Comparison of ENCODE assay signal across 19 cellular contexts in genomic region chr1:31055953-31056352, GRCh38. TPM values are rescaled to one million over a fixed set of nuclear protein-coding genes. Genes with fewer than 3 reads are reported as not detected.
DNase-seq lines count a peak whose midpoint lies in the region; TF ChIP-seq lines count a peak whose summit lies in the region.
"Had no signal": no experiment of that assay in that cellular context is flagged by ENCODE, and none has a peak within 500 bp of the region (broad histone marks: within the 10 kb centered on the region; RNA-seq: fewer than 3 reads in every experiment).

No MANE protein-coding gene starts in this region.

- H4K8ac ChIP-seq in trophoblast cell (ENCODE audit: low read depth, low read length) = no peak overlapping the region

- no peak for DNase-seq in activated CD4-positive, alpha-beta T cell treated with anti-CD3 and anti-CD28 coated beads, Interleukin-2, amount 10 ng/mL, durations not matched to agents 7 days and 5 days
- DNase-seq in activated CD4-positive, alpha-beta T cell treated with anti-CD3 and anti-CD28 coated beads for 1 hour = no peak
- DNase-seq in Calu3 (no peak), trophoblast cell (no peak), NCI-H2029 treated with DMSO at 0.1 percent for 48 hours (lab: John Stamatoyannopoulos, UW) (no peak), activated gamma-delta T cell treated with Interleukin-2 at 50 U/mL for 16 hours (no peak), MV-4-11 (lab: John Stamatoyannopoulos, UW) (no peak)
- DNase-seq: activated CD4-positive, alpha-beta T cell treated with anti-CD3 and anti-CD28 coated beads, Interleukin-2, amount 50 U/mL, for 48 hours; activated effector memory CD4-positive, alpha-beta T cell treated with anti-CD3 and anti-CD28 coated beads, Interleukin-2, amount 50 U/mL, for 16 hours; BE2C; NCI-H1092 treated with DMSO at 0.1 percent for 48 hours; NCI-H524 treated with DMSO at 0.1 percent for 48 hours; ovary; right lobe of liver; RPMI8226; stimulated activated naive CD4-positive, alpha-beta T cell; transverse colon had no signal

- H2BK5ac ChIP-seq in trophoblast cell (ENCODE audit: low read depth, low read length, poor library complexity) = no peak overlapping the region

- H3K4me1 Mint-ChIP-seq in activated CD4-positive, alpha-beta T cell treated with anti-CD3 and anti-CD28 coated beads, Interleukin-2, amount 10 ng/mL, durations not matched to agents 7 days and 5 days = peaks cover 50% of the 10 kb centered on the region
- H3K4me1 Mint-ChIP-seq in Calu3 (ENCODE audit: low read depth, unreplicated experiment) (peaks cover 31% of the 10 kb centered on the region), brain (peaks cover 84% of the 10 kb centered on the region)

- H4K91ac ChIP-seq in trophoblast cell (ENCODE audit: low read depth, low read length) = no peak overlapping the region

- H3K23ac ChIP-seq in trophoblast cell (ENCODE audit: low read length) = no peak overlapping the region

- CTCF ChIA-PET in activated CD4-positive, alpha-beta T cell treated with anti-CD3 and anti-CD28 coated beads, Interleukin-2, amount 10 ng/mL, durations not matched to agents 7 days and 5 days (lab: Charles Lee) = interaction anchor here (0.9 kb wide), 1 partner anchor 18 kb away, joined by 3 read pairs; no protein-coding TSS in a partner anchor
- CTCF ChIA-PET in Calu3 (lab: Charles Lee) = no interaction called here

- POLR2A ChIA-PET in activated CD4-positive, alpha-beta T cell treated with anti-CD3 and anti-CD28 coated beads, Interleukin-2, amount 10 ng/mL, durations not matched to agents 7 days and 5 days (lab: Charles Lee) = interaction anchor here (0.6 kb wide), 1 partner anchor 15 kb away, joined by 3 read pairs; no protein-coding TSS in a partner anchor

- H3K18ac ChIP-seq in trophoblast cell (ENCODE audit: low read length) = no peak overlapping the region

- WGBS in trophoblast cell (ENCODE audit: extremely low coverage, insufficient coverage, insufficient read length) = no CpG with 5 or more reads among the region's 1 CpG

- H3K79me1 ChIP-seq in trophoblast cell (ENCODE audit: low read length) = no peaks in the 10 kb centered on the region

- no peak overlapping the region for H4K12ac ChIP-seq in trophoblast cell (ENCODE audit: low read depth, low read length)

- H3K9ac ChIP-seq in trophoblast cell (ENCODE audit: low read length) = no peak overlapping the region

- peaks cover 31% of the 10 kb centered on the region for H3K79me2 ChIP-seq in trophoblast cell (ENCODE audit: control insufficient read depth, insufficient read depth, low read length, poor library complexity)

- no peaks in the 10 kb centered on the region for H3K27me3 Mint-ChIP-seq in activated CD4-positive, alpha-beta T cell treated with anti-CD3 and anti-CD28 coated beads, Interleukin-2, amount 10 ng/mL, durations not matched to agents 7 days and 5 days
- H3K27me3 Mint-ChIP-seq in Calu3 (ENCODE audit: unreplicated experiment) (no peaks in the 10 kb centered on the region), brain (no peaks in the 10 kb centered on the region)

- no peak overlapping the region for H3K4me3 ChIP-seq in trophoblast cell (ENCODE audit: low read depth, low read length)
- H3K4me3 ChIP-seq: lung, ovary, right lobe of liver, transverse colon had no signal

- no peak overlapping the region for H2AFZ ChIP-seq in trophoblast cell (ENCODE audit: insufficient read depth, low read length, poor library complexity)

- H3K4me3 Mint-ChIP-seq in activated CD4-positive, alpha-beta T cell treated with anti-CD3 and anti-CD28 coated beads, Interleukin-2, amount 10 ng/mL, durations not matched to agents 7 days and 5 days = no peak overlapping the region
- H3K4me3 Mint-ChIP-seq in Calu3 (ENCODE audit: low read depth, unreplicated experiment) = no peak overlapping the region
- H3K4me3 Mint-ChIP-seq in brain = peak overlapping the region in 4 of 5 experiments; percentile 26 to 60 (median 44)

- TF ChIP-seq CTCF in Calu3 (IDR thresholded peaks at IDR 0.05; ENCODE audit: unreplicated experiment) (no peak), brain (conservative IDR thresholded peaks at IDR 0.05) (no peak)

- H3K14ac ChIP-seq in trophoblast cell (ENCODE audit: low read length) = no peak overlapping the region

- H2AK5ac ChIP-seq in trophoblast cell (ENCODE audit: low read length) = no peak overlapping the region

- H3K36me3 ChIP-seq in trophoblast cell (ENCODE audit: control insufficient read depth in 1 of 2, insufficient read depth in 2 of 2, low read length in 2 of 2) = peaks cover 22 to 31% of the 10 kb centered on the region in 2 experiments
- H3K36me3 ChIP-seq: ovary had no signal

- no TSS peak for BruUV-seq in Calu3 (replicated peaks; lab: Mats Ljungman, UMichigan)

- no peak overlapping the region for H3K4me2 ChIP-seq in trophoblast cell (ENCODE audit: low read length)

- no peak overlapping the region for H2BK120ac ChIP-seq in trophoblast cell (ENCODE audit: insufficient read depth, low read length, poor library complexity)

- peaks cover 5 to 8% of the 10 kb centered on the region in 2 experiments for H3K4me1 ChIP-seq in trophoblast cell (ENCODE audit: control insufficient read depth in 1 of 2, insufficient read depth in 2 of 2, low read length in 2 of 2)
- H3K4me1 ChIP-seq: BE2C had no signal

- H3K36me3 Mint-ChIP-seq in activated CD4-positive, alpha-beta T cell treated with anti-CD3 and anti-CD28 coated beads, Interleukin-2, amount 10 ng/mL, durations not matched to agents 7 days and 5 days (ENCODE audit: low read depth) = peaks cover 41% of the 10 kb centered on the region
- peaks cover 92% of the 10 kb centered on the region for H3K36me3 Mint-ChIP-seq in Calu3 (ENCODE audit: insufficient read depth, unreplicated experiment)
- H3K36me3 Mint-ChIP-seq in brain = peaks cover 88% of the 10 kb centered on the region

- H3K4ac ChIP-seq in trophoblast cell (ENCODE audit: low read depth, low read length) = peak overlapping the region; percentile 86

- no peaks in the 10 kb centered on the region for H3K9me3 Mint-ChIP-seq in activated CD4-positive, alpha-beta T cell treated with anti-CD3 and anti-CD28 coated beads, Interleukin-2, amount 10 ng/mL, durations not matched to agents 7 days and 5 days
- H3K9me3 Mint-ChIP-seq in Calu3 (ENCODE audit: low read depth, unreplicated experiment) (no peaks in the 10 kb centered on the region), brain (no peaks in the 10 kb centered on the region)

- H3K27ac Mint-ChIP-seq in activated CD4-positive, alpha-beta T cell treated with anti-CD3 and anti-CD28 coated beads, Interleukin-2, amount 10 ng/mL, durations not matched to agents 7 days and 5 days = peak overlapping the region; percentile 26
- H3K27ac Mint-ChIP-seq in Calu3 (ENCODE audit: unreplicated experiment) = peak overlapping the region; percentile 62
- H3K27ac Mint-ChIP-seq in brain = peak overlapping the region in 1 of 5 experiments; percentile 52

- H3K27me3 ChIP-seq in trophoblast cell (ENCODE audit: insufficient read depth, low read length) = no peaks in the 10 kb centered on the region
- H3K27me3 ChIP-seq: BE2C, ovary, right lobe of liver, transverse colon had no signal

- H2BK12ac ChIP-seq in trophoblast cell (ENCODE audit: low read length) = no peak overlapping the region

- H3K27ac ChIP-seq in trophoblast cell (ENCODE audit: low read depth, low read length) = no peak overlapping the region
- H3K27ac ChIP-seq: ovary, transverse colon had no signal

- H3K9me3 ChIP-seq in trophoblast cell (ENCODE audit: insufficient read depth, low read depth, low read length) = no peaks in the 10 kb centered on the region
- H3K9me3 ChIP-seq: BE2C, ovary, right lobe of liver, transverse colon had no signal

- intact Hi-C loops in Calu3 (cut with micrococcal nuclease; ENCODE audit: unreplicated experiment) = no loop called here

RNA-seq across cellular contexts. Expression of gene PUM1, which starts 9.6 kb away (rescaled TPM):
- 100 to 1,000 TPM in 1 of 2 experiments, 10 to 100 TPM in 1; 99.3 to 102 TPM for total RNA-seq in activated CD4-positive, alpha-beta T cell treated with anti-CD3 and anti-CD28 coated beads, Interleukin-2, amount 10 ng/mL, durations not matched to agents 7 days and 5 days
- total RNA-seq in Calu3 (2022) = 161 and 163 TPM in 2 replicates
- 76.2 TPM for polyA plus RNA-seq in brain (ENCODE audit: insufficient read depth, low read depth, low replicate concordance)
- 74.9 and 83.2 TPM in 2 replicates for polyA plus RNA-seq in trophoblast cell (2013)

Comparison
In these comparisons a context has a peak if more than half of its experiments do, and no peak if none do; other contexts are left out.
1. H3K4me3 Mint-ChIP-seq: peak in brain (4 of 5); none in activated CD4-positive, alpha-beta T cell treated with anti-CD3 and anti-CD28 coated beads, Interleukin-2, amount 10 ng/mL, durations not matched to agents 7 days and 5 days (single experiment) and Calu3 (single experiment).